8 cellular contexts compared by ENCODE assay signal in genomic region chr1:74732960-74733615, GRCh38. TPM values are rescaled to one million over a fixed set of nuclear protein-coding genes. Genes with fewer than 3 reads are reported as not detected.
DNase-seq lines count a peak whose midpoint lies in the region; ATAC-seq, FAIRE-seq and TF ChIP-seq lines count a peak whose summit lies in the region.

A gene with protein sequence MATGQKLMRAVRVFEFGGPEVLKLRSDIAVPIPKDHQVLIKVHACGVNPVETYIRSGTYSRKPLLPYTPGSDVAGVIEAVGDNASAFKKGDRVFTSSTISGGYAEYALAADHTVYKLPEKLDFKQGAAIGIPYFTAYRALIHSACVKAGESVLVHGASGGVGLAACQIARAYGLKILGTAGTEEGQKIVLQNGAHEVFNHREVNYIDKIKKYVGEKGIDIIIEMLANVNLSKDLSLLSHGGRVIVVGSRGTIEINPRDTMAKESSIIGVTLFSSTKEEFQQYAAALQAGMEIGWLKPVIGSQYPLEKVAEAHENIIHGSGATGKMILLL (minus strand): TSS chr1:74733050. CDS start chr1:74724821, 8,229 bp downstream.
A gene with protein sequence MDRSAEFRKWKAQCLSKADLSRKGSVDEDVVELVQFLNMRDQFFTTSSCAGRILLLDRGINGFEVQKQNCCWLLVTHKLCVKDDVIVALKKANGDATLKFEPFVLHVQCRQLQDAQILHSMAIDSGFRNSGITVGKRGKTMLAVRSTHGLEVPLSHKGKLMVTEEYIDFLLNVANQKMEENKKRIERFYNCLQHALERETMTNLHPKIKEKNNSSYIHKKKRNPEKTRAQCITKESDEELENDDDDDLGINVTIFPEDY (plus strand): TSS chr1:74733152. CDS start chr1:74733245, 93 bp downstream.

- no peaks in the 10 kb centered on the region for H3K27me3 ChIP-seq in CD8-positive, alpha-beta T cell (ENCODE audit: insufficient read depth, low read length)
- H3K27me3 ChIP-seq in H1 (replicated peaks in 1 of 4; ENCODE audit: control insufficient read depth in 3 of 4, extremely low read depth in 1 of 4, insufficient read depth in 3 of 4, low read length in 3 of 4): no peaks in the 10 kb centered on the region; a peak in 1 of 7 replicates
- H3K27me3 ChIP-seq in mesenchymal stem cell (ENCODE audit: control insufficient read depth in 1 of 2, insufficient read depth in 1 of 2, low read length in 2 of 2): no peaks in the 10 kb centered on the region

- H3K27ac ChIP-seq in CD8-positive, alpha-beta T cell (ENCODE audit: low read depth, low read length): peak within 1 kb of the TSS; percentile 75
- H3K27ac ChIP-seq in H1 (ENCODE audit: low read depth, low read length) (peak within 1 kb of the TSS; percentile 99), mesenchymal stem cell (ENCODE audit: low read length, poor library complexity, severe bottlenecking) (peak within 1 kb of the TSS; percentile 96)

- H2AK5ac ChIP-seq in H1 (ENCODE audit: low read depth, low read length) (no peak within 1 kb of the TSS; the same call in 1 of the 2 replicates), mesenchymal stem cell (ENCODE audit: low read length, severe bottlenecking) (no peak within 1 kb of the TSS)

- H2BK15ac ChIP-seq in H1 (ENCODE audit: low read length) (peak within 1 kb of the TSS; percentile 9; the same call in 1 of the 2 replicates), mesenchymal stem cell (ENCODE audit: low read depth, poor library complexity, severe bottlenecking) (no peak within 1 kb of the TSS)

- H4K91ac ChIP-seq in H1 (replicated peaks; ENCODE audit: insufficient read length, low read length) (peak within 1 kb of the TSS; percentile 38), mesenchymal stem cell (ENCODE audit: low read length) (no peak within 1 kb of the TSS)

- H3K79me2 ChIP-seq in H1 (ENCODE audit: control insufficient read depth in 1 of 2, insufficient read depth in 2 of 2, low read length in 2 of 2): peaks cover 0 to 22% of the 10 kb centered on the region in 2 experiments; a peak in 2 of 4 replicates

- H3K9me3 Mint-ChIP-seq in CD8-positive, alpha-beta T cell: no peaks in the 10 kb centered on the region

- H4K8ac ChIP-seq in H1 (ENCODE audit: extremely low read depth, insufficient read depth, low read length) (peak within 1 kb of the TSS; percentile 99), mesenchymal stem cell (ENCODE audit: low read length) (no peak within 1 kb of the TSS)

- intact Hi-C loops in CD8-positive, alpha-beta T cell (cut with DNase I, micrococcal nuclease): loop anchor here (1.0 to 5.0 kb wide), 3 partner anchors 532 to 1054 kb away; partner anchors contain the start of genes FPGT (in 1 of the 2), LRRIQ3 (in 1 of the 2) and RABGGTB (in 1 of the 2)

- TF ChIP-seq RAD21 in H1 (IDR thresholded peaks at IDR 0.05 in 1 of 2, conservative IDR thresholded peaks at IDR 0.05 in 1 of 2; ENCODE audit: low read depth in 2 of 2, low read length in 2 of 2): no peak

- H3K18ac ChIP-seq in H1 (ENCODE audit: extremely low read depth, low read length) (peak within 1 kb of the TSS; percentile 68), mesenchymal stem cell (ENCODE audit: low read depth in 1 of 2, low read length in 2 of 2) (peak within 1 kb of the TSS in 1 of 2 experiments; percentile 70)

- no peaks in the 10 kb centered on the region for H3K9me3 ChIP-seq in CD8-positive, alpha-beta T cell (ENCODE audit: low read length)
- H3K9me3 ChIP-seq in H1 (ENCODE audit: insufficient read depth in 2 of 2, low read depth in 1 of 2, low read length in 1 of 2) (0 out of 4 replicates have a peak, but pooled peaks cover 0 to under 1% of the 10 kb centered on the region in 2 experiments), mesenchymal stem cell (ENCODE audit: control insufficient read depth, low read length) (peaks cover 3% of the 10 kb centered on the region)

- H2BK12ac ChIP-seq in H1 (ENCODE audit: low read depth, low read length) (peak within 1 kb of the TSS; percentile 84; the same call in 1 of the 2 replicates), mesenchymal stem cell (ENCODE audit: low read length in 2 of 2) (no peak within 1 kb of the TSS)

- 46% methylated on average over 30 of the region's 30 CpGs; no CpG with 5 or more reads in 1 of the 2 experiments for WGBS in H1 (ENCODE audit: extremely low coverage in 1 of 2, insufficient coverage in 1 of 2, insufficient read length in 1 of 2, insufficient replicate concordance in 2 of 2, low coverage in 1 of 2, low lambda C conversion rate in 2 of 2, missing lambda C conversion rate in 1 of 2), 2 experiments
- WGBS in mesenchymal stem cell: 62% methylated on average over 30 of the region's 30 CpGs

- peak within 1 kb of the TSS; percentile 99 for H2AFZ ChIP-seq in H1 (ENCODE audit: low read length)
- H2AFZ ChIP-seq in mesenchymal stem cell (ENCODE audit: low read depth, low read length): peak within 1 kb of the TSS; percentile 53

- H3K23me2 ChIP-seq in H1 (ENCODE audit: low read depth, low read length): peaks cover 1% of the 10 kb centered on the region; the same call in 1 of the 2 replicates

- H3K27me3 Mint-ChIP-seq in CD8-positive, alpha-beta T cell (ENCODE audit: low read depth): no peaks in the 10 kb centered on the region

- H3K4me2 ChIP-seq in H1 (ENCODE audit: insufficient read depth in 1 of 2, low read depth in 2 of 2, low read length in 2 of 2) (peak within 1 kb of the TSS; percentile 65 to 83), mesenchymal stem cell (ENCODE audit: low read length, poor library complexity, severe bottlenecking) (peak within 1 kb of the TSS; percentile 59)

- peaks cover 12% of the 10 kb centered on the region for H3K36me3 ChIP-seq in CD8-positive, alpha-beta T cell (ENCODE audit: insufficient read depth, low read length)
- peaks cover 4 to 11% (median 11%) of the 10 kb centered on the region in 4 experiments; a peak in 7 of 8 replicates for H3K36me3 ChIP-seq in H1 (ENCODE audit: control insufficient read depth in 2 of 4, insufficient read depth in 4 of 4, low read length in 3 of 4)
- peaks cover 0 to 17% of the 10 kb centered on the region in 2 experiments for H3K36me3 ChIP-seq in mesenchymal stem cell (ENCODE audit: control insufficient read depth in 1 of 2, insufficient read depth in 2 of 2, low read depth in 1 of 2, low read length in 2 of 2)

- peak within 1 kb of the TSS; percentile 89 for H3K4me3 ChIP-seq in CD8-positive, alpha-beta T cell (ENCODE audit: low read depth, low read length)
- peak within 1 kb of the TSS; percentile 81 to 96 (median 84) for H3K4me3 ChIP-seq in H1 (ENCODE audit: extremely low read depth in 1 of 4, insufficient read depth in 2 of 4, low read depth in 3 of 4, low read length in 4 of 4)
- H3K4me3 ChIP-seq in mesenchymal stem cell (ENCODE audit: insufficient read depth in 1 of 2, low read depth in 1 of 2, low read length in 2 of 2): peak within 1 kb of the TSS; percentile 59 to 99

- H3K4me1 Mint-ChIP-seq in CD8-positive, alpha-beta T cell (ENCODE audit: low read depth): peaks cover 35% of the 10 kb centered on the region

- peak; percentile 68 to 87 (median 81) for DNase-seq in CD8-positive, alpha-beta T cell
- DNase-seq in HS-27A (ENCODE audit: low read depth) (peak; percentile 94), H1 (ENCODE audit: low read depth in 1 of 2, low spot score in 2 of 2) (peak; percentile 54 to 81), mesenchymal stem cell (peak; percentile 90)
- peak; percentile 71 for DNase-seq in NK-92 treated with Interleukin-12 subunit alpha and Interleukin-12 subunit beta, amount 100 ng/mL, for 24 hours (lab: John Stamatoyannopoulos, UW)
- DNase-seq in activated CD8-positive, alpha-beta memory T cell treated with anti-CD3 and anti-CD28 coated beads for 24 hours: peak; percentile 92
- DNase-seq in stimulated activated CD8-positive, alpha-beta memory T cell treated with anti-CD3 and anti-CD28 coated beads, Interleukin-12 subunit alpha, Interleukin-12 subunit beta, amount 100 ng/mL, for 4 hours (ENCODE audit: low read depth): peak; percentile 68

- H2BK5ac ChIP-seq in H1 (ENCODE audit: low read depth, low read length) (peak within 1 kb of the TSS; percentile 97), mesenchymal stem cell (ENCODE audit: low read depth, low read length, poor library complexity, severe bottlenecking) (peak within 1 kb of the TSS; percentile 75)

- no peak for TF ChIP-seq CTCF in CD8-positive, alpha-beta T cell (IDR thresholded peaks at IDR 0.05)
- TF ChIP-seq CTCF in H1 (IDR thresholded peaks at IDR 0.05; ENCODE audit: control extremely low read depth in 1 of 3, insufficient read depth in 1 of 3, low read depth in 1 of 3, low read length in 3 of 3): no peak

- no peak for TF ChIP-seq EP300 in H1 (IDR thresholded peaks at IDR 0.05; ENCODE audit: borderline replicate concordance in 1 of 2, low read depth in 2 of 2, low read length in 2 of 2)

- peak within 1 kb of the TSS; percentile 98 for H3K4me3 Mint-ChIP-seq in CD8-positive, alpha-beta T cell

- peaks cover 55% of the 10 kb centered on the region for H3K36me3 Mint-ChIP-seq in CD8-positive, alpha-beta T cell

- ATAC-seq in CD8-positive, alpha-beta T cell: peak; percentile 79
- peak; percentile 66 for ATAC-seq in GM19467 (IDR thresholded peaks at IDR 0.05; ENCODE audit: unreplicated experiment)

- peak; percentile 54 to 90 for TF ChIP-seq POLR2A in H1 (IDR thresholded peaks at IDR 0.05; ENCODE audit: control extremely low read depth in 1 of 2, low read depth in 2 of 2, low read length in 2 of 2)

- FAIRE-seq in H1 (lab: Jason Lieb, UNC): no peak

- CTCF ChIA-PET in CD8-positive, alpha-beta T cell (lab: Charles Lee): interaction anchor here (0.9 to 1.6 kb wide), 6 partner anchors 10 to 43 kb away, joined by 3 to 8 read pairs (median 4); no protein-coding TSS in a partner anchor
- CTCF ChIA-PET in H1 (lab: Charles Lee; ENCODE audit: partially characterized antibody): interaction anchor here (0.5 to 2.5 kb wide), 37 partner anchors 10 to 1484 kb away, joined by 3 to 19 read pairs (median 4); partner anchors contain the start of gene ERICH3

- H4K5ac ChIP-seq in H1 (ENCODE audit: insufficient read length, low read depth, low read length): peak within 1 kb of the TSS; percentile 70

- H3K14ac ChIP-seq in H1 (ENCODE audit: insufficient read length) (no peak within 1 kb of the TSS), mesenchymal stem cell (ENCODE audit: low read length in 2 of 2) (no peak within 1 kb of the TSS)

- no peak within 1 kb of the TSS for H2BK20ac ChIP-seq in H1 (ENCODE audit: low read length)

- peaks cover 21% of the 10 kb centered on the region for H3K4me1 ChIP-seq in CD8-positive, alpha-beta T cell (ENCODE audit: insufficient read depth, low read length)
- H3K4me1 ChIP-seq in H1 (replicated peaks in 1 of 4; ENCODE audit: control insufficient read depth in 3 of 4, insufficient read depth in 4 of 4, low read length in 3 of 4): peaks cover 0 to 2% (median 0%) of the 10 kb centered on the region in 4 experiments; a peak in 2 of 7 replicates
- peaks cover 9% of the 10 kb centered on the region for H3K4me1 ChIP-seq in mesenchymal stem cell (ENCODE audit: control insufficient read depth, insufficient read depth, low read depth, low read length)

- peak within 1 kb of the TSS; percentile 5 for H3K56ac ChIP-seq in H1 (replicated peaks; ENCODE audit: insufficient read length, low read depth, low read length)

- H3K4ac ChIP-seq in H1 (replicated peaks; ENCODE audit: insufficient read length, low read depth, low read length) (no peak within 1 kb of the TSS), mesenchymal stem cell (ENCODE audit: low read depth in 1 of 2, low read length in 2 of 2) (peak within 1 kb of the TSS in 1 of 2 experiments; percentile 3)

- H3K9ac ChIP-seq in H1 (replicated peaks in 1 of 4; ENCODE audit: extremely low read depth in 1 of 4, low read depth in 3 of 4, low read length in 3 of 4) (peak within 1 kb of the TSS; percentile 93 to 99 (median 96)), mesenchymal stem cell (ENCODE audit: low read length) (peak within 1 kb of the TSS; percentile 99)

- H3K27ac Mint-ChIP-seq in CD8-positive, alpha-beta T cell: peak within 1 kb of the TSS; percentile 95

- H4K20me1 ChIP-seq in H1 (replicated peaks in 1 of 2; ENCODE audit: control insufficient read depth in 1 of 2, insufficient read depth in 2 of 2, low read length in 2 of 2): no peaks in the 10 kb centered on the region

- POLR2A ChIA-PET in CD8-positive, alpha-beta T cell (lab: Charles Lee): interaction anchor here (0.7 to 1.0 kb wide), 2 partner anchors 535 to 750 kb away, joined by 3 to 5 read pairs; partner anchors contain the start of genes FPGT and LRRIQ3
- POLR2A ChIA-PET in H1 (lab: Charles Lee; ENCODE audit: partially characterized antibody): interaction anchor here (0.7 to 1.9 kb wide), 4 partner anchors 19 to 1430 kb away, joined by 3 to 5 read pairs (median 4); no protein-coding TSS in a partner anchor

- H2BK120ac ChIP-seq in H1 (replicated peaks; ENCODE audit: low read depth, low read length) (no peak within 1 kb of the TSS), mesenchymal stem cell (ENCODE audit: low read depth, low read length) (no peak within 1 kb of the TSS)

- H3K79me1 ChIP-seq in H1 (ENCODE audit: low read depth, low read length) (no peaks in the 10 kb centered on the region), mesenchymal stem cell (replicated peaks; ENCODE audit: low read length, poor library complexity, severe bottlenecking) (peaks cover 3% of the 10 kb centered on the region)

- no peak within 1 kb of the TSS for H3K23ac ChIP-seq in H1 (ENCODE audit: insufficient read length)
- peak within 1 kb of the TSS in 1 of 2 experiments; percentile 14 for H3K23ac ChIP-seq in mesenchymal stem cell (ENCODE audit: low read length in 2 of 2)

RNA-seq across cellular contexts. Expression of the first gene that starts in this region (rescaled TPM):
- 1 to 10 TPM in 1 of 2 experiments, under 1 TPM in 1; 0.90 to 1.4 TPM for total RNA-seq in CD8-positive, alpha-beta T cell
- 40.6 and 43.8 TPM in 2 replicates for total RNA-seq in H1 (2021; fragmentation: NEBNext Ultra II Directional; extraction: Animal tissue kit (Norgen Biotek cat#: 25700))
- 11.7 and 20.5 TPM in 2 replicates for polyA plus RNA-seq in H1 (2011; rRNA removed)
- polyA plus RNA-seq in H1 (2011; cell fraction: cytosol; rRNA removed): 28.5 TPM
- polyA plus RNA-seq in H1 (2011; cell fraction: nucleus; rRNA removed): 8.8 TPM
- 22.5 to 29.9 TPM (median 26.7 TPM) in 4 replicates for polyA plus RNA-seq in H1 (2012, experiment 1 of 2)
- 2.8 TPM for polyA plus RNA-seq in H1 (2012, experiment 2 of 2)
- 18.8 TPM for polyA plus RNA-seq in H1 (2013, experiment 1 of 2)
- polyA plus RNA-seq in H1 (2013, experiment 2 of 2): 18.8 TPM
- 21.9 and 27.7 TPM in 2 replicates for polyA minus RNA-seq in H1 (2011; rRNA and poly(A)+ RNA removed)
- 10.6 TPM for polyA minus RNA-seq in H1 (2011; cell fraction: cytosol; rRNA and poly(A)+ RNA removed)
- polyA minus RNA-seq in H1 (2011; cell fraction: nucleus; rRNA and poly(A)+ RNA removed): 9.3 TPM
- polyA plus RNA-seq in mesenchymal stem cell (2013, experiment 1 of 2): 21.5 TPM
- 25.4 TPM for polyA plus RNA-seq in mesenchymal stem cell (2013, experiment 2 of 2)

RNA-seq across cellular contexts. Expression of the second gene that starts in this region (rescaled TPM):
- total RNA-seq in CD8-positive, alpha-beta T cell: 10 to 100 TPM; 10.9 to 12.3 TPM
- 28.0 and 31.4 TPM in 2 replicates for total RNA-seq in H1 (2021; fragmentation: NEBNext Ultra II Directional; extraction: Animal tissue kit (Norgen Biotek cat#: 25700))
- 4.8 and 6.9 TPM in 2 replicates for polyA plus RNA-seq in H1 (2011; rRNA removed)
- polyA plus RNA-seq in H1 (2011; cell fraction: cytosol; rRNA removed): 8.0 TPM
- polyA plus RNA-seq in H1 (2011; cell fraction: nucleus; rRNA removed): 13.4 TPM
- 9.5 to 16.4 TPM (median 11.2 TPM) in 4 replicates for polyA plus RNA-seq in H1 (2012, experiment 1 of 2)
- polyA plus RNA-seq in H1 (2012, experiment 2 of 2): 0.96 TPM
- 66.1 TPM for polyA plus RNA-seq in H1 (2013, experiment 1 of 2)
- polyA plus RNA-seq in H1 (2013, experiment 2 of 2): 60.2 TPM
- 9.0 and 9.8 TPM in 2 replicates for polyA minus RNA-seq in H1 (2011; rRNA and poly(A)+ RNA removed)
- polyA minus RNA-seq in H1 (2011; cell fraction: cytosol; rRNA and poly(A)+ RNA removed): 3.0 TPM
- polyA minus RNA-seq in H1 (2011; cell fraction: nucleus; rRNA and poly(A)+ RNA removed): 29.8 TPM
- 17.4 TPM for polyA plus RNA-seq in mesenchymal stem cell (2013, experiment 1 of 2)
- polyA plus RNA-seq in mesenchymal stem cell (2013, experiment 2 of 2): 18.3 TPM

Comparison
In these comparisons a context has a peak if more than half of its experiments do, and no peak if none do; other contexts are left out.
1. Peak in every context shown above with its lines: DNase-seq, ATAC-seq, H3K4me3 ChIP-seq and H3K27ac ChIP-seq.
2. RNA of the first gene that starts in this region (total RNA-seq): 40.6 to 43.8 TPM in H1; 0.90 to 1.4 TPM in CD8-positive, alpha-beta T cell; every median in the first group is over 10 times any median in the second.